Comparison of ENCODE assay signal across 1 cellular context in the genomic region with DNA sequence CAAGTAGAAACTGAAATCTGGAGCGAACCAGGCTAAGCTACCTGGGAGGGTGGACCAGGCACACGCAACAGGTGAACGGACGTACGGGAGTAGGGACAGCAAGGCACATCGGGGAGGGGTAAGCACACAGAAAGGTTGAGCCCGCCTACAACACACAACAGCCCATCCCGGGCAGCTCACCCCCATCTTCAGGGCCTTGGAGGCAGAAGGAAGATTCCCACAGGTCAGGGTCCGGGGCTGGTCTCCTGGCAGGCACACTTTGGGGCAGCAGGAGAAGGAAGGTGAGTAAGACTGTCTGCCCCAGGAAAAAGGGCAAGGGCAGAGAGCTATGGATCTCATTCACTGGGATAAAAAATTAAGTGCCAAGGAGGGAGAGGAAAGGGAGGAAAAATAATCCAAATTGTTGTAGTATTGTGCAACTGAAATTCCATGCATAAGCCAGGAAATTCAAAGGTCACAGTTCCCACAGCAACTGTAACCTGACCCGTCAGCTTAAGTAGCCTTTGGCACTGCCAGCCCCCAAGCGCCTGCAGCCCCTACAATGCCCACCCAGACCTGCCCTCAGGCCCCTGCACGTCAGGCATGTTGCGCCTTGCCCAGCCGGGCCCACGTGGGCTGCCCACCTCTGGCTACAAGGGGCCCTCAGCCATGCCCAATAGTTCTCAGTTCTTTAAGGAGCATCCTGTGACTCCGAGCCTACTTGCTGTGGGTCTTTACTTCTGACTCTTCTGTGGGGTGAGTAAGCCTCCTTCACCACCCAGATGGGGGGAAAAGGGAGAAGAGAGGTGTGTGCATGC.
TF ChIP-seq lines count a peak whose summit lies in the region.

No MANE protein-coding gene starts in this region.

TF ChIP-seq in HepG2, 621 proteins besides CTCF, POLR2A, EP300 and RAD21 (continued from another document and continues in another):
- TF ChIP-seq, protein P1, sequence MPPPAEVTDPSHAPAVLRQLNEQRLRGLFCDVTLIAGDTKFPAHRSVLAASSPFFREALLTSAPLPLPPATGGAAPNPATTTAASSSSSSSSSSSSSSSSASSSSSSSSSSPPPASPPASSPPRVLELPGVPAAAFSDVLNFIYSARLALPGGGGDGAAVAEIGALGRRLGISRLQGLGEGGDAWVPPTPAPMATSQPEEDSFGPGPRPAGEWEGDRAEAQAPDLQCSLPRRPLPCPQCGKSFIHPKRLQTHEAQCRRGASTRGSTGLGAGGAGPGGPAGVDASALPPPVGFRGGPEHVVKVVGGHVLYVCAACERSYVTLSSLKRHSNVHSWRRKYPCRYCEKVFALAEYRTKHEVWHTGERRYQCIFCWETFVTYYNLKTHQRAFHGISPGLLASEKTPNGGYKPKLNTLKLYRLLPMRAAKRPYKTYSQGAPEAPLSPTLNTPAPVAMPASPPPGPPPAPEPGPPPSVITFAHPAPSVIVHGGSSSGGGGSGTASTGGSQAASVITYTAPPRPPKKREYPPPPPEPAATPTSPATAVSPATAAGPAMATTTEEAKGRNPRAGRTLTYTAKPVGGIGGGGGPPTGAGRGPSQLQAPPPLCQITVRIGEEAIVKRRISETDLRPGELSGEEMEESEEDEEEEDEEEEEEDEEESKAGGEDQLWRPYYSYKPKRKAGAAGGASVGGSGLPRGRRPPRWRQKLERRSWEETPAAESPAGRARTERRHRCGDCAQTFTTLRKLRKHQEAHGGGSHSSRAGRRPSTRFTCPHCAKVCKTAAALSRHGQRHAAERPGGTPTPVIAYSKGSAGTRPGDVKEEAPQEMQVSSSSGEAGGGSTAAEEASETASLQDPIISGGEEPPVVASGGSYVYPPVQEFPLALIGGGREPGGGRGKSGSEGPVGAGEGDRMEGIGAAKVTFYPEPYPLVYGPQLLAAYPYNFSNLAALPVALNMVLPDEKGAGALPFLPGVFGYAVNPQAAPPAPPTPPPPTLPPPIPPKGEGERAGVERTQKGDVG (CRISPR knock-in tag; IDR thresholded peaks at IDR 0.05; ENCODE audit: borderline replicate concordance) = 0 out of 2 replicates have a peak, but pooled peaks have one; percentile 51
- TF ChIP-seq, protein P2, sequence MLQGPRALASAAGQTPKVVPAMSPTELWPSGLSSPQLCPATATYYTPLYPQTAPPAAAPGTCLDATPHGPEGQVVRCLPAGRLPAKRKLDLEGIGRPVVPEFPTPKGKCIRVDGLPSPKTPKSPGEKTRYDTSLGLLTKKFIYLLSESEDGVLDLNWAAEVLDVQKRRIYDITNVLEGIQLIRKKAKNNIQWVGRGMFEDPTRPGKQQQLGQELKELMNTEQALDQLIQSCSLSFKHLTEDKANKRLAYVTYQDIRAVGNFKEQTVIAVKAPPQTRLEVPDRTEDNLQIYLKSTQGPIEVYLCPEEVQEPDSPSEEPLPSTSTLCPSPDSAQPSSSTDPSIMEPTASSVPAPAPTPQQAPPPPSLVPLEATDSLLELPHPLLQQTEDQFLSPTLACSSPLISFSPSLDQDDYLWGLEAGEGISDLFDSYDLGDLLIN (CRISPR knock-in tag; IDR thresholded peaks at IDR 0.05; ENCODE audit: borderline replicate concordance) = no peak
- TF ChIP-seq, protein P3, sequence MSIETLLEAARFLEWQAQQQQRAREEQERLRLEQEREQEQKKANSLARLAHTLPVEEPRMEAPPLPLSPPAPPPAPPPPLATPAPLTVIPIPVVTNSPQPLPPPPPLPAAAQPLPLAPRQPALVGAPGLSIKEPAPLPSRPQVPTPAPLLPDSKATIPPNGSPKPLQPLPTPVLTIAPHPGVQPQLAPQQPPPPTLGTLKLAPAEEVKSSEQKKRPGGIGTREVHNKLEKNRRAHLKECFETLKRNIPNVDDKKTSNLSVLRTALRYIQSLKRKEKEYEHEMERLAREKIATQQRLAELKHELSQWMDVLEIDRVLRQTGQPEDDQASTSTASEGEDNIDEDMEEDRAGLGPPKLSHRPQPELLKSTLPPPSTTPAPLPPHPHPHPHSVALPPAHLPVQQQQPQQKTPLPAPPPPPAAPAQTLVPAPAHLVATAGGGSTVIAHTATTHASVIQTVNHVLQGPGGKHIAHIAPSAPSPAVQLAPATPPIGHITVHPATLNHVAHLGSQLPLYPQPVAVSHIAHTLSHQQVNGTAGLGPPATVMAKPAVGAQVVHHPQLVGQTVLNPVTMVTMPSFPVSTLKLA (IDR thresholded peaks at IDR 0.05) = no peak
- TF ChIP-seq PCBP2 (optimal IDR thresholded peaks at IDR 0.05; ENCODE audit: low read depth, low read length, poor library complexity, severe bottlenecking) (no peak), KDM5B (CRISPR knock-in tag; IDR thresholded peaks at IDR 0.05; ENCODE audit: borderline replicate concordance) (peak; percentile 46; the same call in 1 of the 2 replicates), TARDBP (CRISPR knock-in tag; IDR thresholded peaks at IDR 0.05) (peak; percentile 41; the same call in 1 of the 2 replicates), BHLHE40 (IDR thresholded peaks at IDR 0.05; ENCODE audit: low read length) (no peak), NR2F1 (CRISPR knock-in tag; IDR thresholded peaks at IDR 0.05) (peak in 1 of 2 experiments; percentile 28; a peak in 1 of 4 replicates), NCOA2 (CRISPR knock-in tag; IDR thresholded peaks at IDR 0.05) (peak; percentile 76), ZFP1 (CRISPR knock-in tag; IDR thresholded peaks at IDR 0.05) (no peak), ZNF160 (CRISPR knock-in tag; IDR thresholded peaks at IDR 0.05) (no peak), ZNF772 (CRISPR knock-in tag; IDR thresholded peaks at IDR 0.05) (0 out of 2 replicates have a peak, but pooled peaks have one; percentile 57), ZNF263 (CRISPR knock-in tag; IDR thresholded peaks at IDR 0.05) (no peak), ZNF652 (CRISPR knock-in tag; IDR thresholded peaks at IDR 0.05; ENCODE audit: borderline replicate concordance, low read depth) (0 out of 2 replicates have a peak, but pooled peaks have one; percentile 4), ZNF260 (CRISPR knock-in tag; IDR thresholded peaks at IDR 0.05; ENCODE audit: borderline replicate concordance, low read depth) (no peak), POGZ (CRISPR knock-in tag; IDR thresholded peaks at IDR 0.05) (peak; percentile 10; the same call in 1 of the 2 replicates), TP53 (CRISPR knock-in tag; conservative IDR thresholded peaks at IDR 0.05) (0 out of 2 replicates have a peak, but pooled peaks have one; percentile 31), ZMYM2 (CRISPR knock-in tag; IDR thresholded peaks at IDR 0.05) (0 out of 2 replicates have a peak, but pooled peaks have one; percentile 34), ZNF564 (CRISPR knock-in tag; IDR thresholded peaks at IDR 0.05) (peak; percentile 37; the same call in 1 of the 2 replicates), ZNF547 (CRISPR knock-in tag; IDR thresholded peaks at IDR 0.05) (no peak), ZNF619 (CRISPR knock-in tag; IDR thresholded peaks at IDR 0.05) (no peak), KAT8 (CRISPR knock-in tag; IDR thresholded peaks at IDR 0.05) (peak; percentile 49), MXD4 (CRISPR knock-in tag; IDR thresholded peaks at IDR 0.05) (0 out of 2 replicates have a peak, but pooled peaks have one; percentile 42), KLF12 (CRISPR knock-in tag; IDR thresholded peaks at IDR 0.05; ENCODE audit: borderline replicate concordance) (no peak), RFX1 (IDR thresholded peaks at IDR 0.05) (peak; percentile 60), SP140L (CRISPR knock-in tag; IDR thresholded peaks at IDR 0.05; ENCODE audit: borderline replicate concordance) (no peak), ZFX (CRISPR knock-in tag; IDR thresholded peaks at IDR 0.05; ENCODE audit: low read depth) (0 out of 2 replicates have a peak, but pooled peaks have one; percentile 30), MIXL1 (CRISPR knock-in tag; IDR thresholded peaks at IDR 0.05) (0 out of 2 replicates have a peak, but pooled peaks have one; percentile 18), SAFB2 (CRISPR knock-in tag; IDR thresholded peaks at IDR 0.05; ENCODE audit: borderline replicate concordance, low read depth) (0 out of 2 replicates have a peak, but pooled peaks have one; percentile 52), MED1 (CRISPR knock-in tag; IDR thresholded peaks at IDR 0.05) (peak; percentile 58), ZNF12 (CRISPR knock-in tag; IDR thresholded peaks at IDR 0.05) (no peak), ZNF430 (CRISPR knock-in tag; IDR thresholded peaks at IDR 0.05) (0 out of 2 replicates have a peak, but pooled peaks have one; percentile 74), ZIK1 (CRISPR knock-in tag; IDR thresholded peaks at IDR 0.05; ENCODE audit: borderline replicate concordance, low read depth) (no peak), CC2D1A (CRISPR knock-in tag; IDR thresholded peaks at IDR 0.05) (no peak)
- TF ChIP-seq, protein P4, sequence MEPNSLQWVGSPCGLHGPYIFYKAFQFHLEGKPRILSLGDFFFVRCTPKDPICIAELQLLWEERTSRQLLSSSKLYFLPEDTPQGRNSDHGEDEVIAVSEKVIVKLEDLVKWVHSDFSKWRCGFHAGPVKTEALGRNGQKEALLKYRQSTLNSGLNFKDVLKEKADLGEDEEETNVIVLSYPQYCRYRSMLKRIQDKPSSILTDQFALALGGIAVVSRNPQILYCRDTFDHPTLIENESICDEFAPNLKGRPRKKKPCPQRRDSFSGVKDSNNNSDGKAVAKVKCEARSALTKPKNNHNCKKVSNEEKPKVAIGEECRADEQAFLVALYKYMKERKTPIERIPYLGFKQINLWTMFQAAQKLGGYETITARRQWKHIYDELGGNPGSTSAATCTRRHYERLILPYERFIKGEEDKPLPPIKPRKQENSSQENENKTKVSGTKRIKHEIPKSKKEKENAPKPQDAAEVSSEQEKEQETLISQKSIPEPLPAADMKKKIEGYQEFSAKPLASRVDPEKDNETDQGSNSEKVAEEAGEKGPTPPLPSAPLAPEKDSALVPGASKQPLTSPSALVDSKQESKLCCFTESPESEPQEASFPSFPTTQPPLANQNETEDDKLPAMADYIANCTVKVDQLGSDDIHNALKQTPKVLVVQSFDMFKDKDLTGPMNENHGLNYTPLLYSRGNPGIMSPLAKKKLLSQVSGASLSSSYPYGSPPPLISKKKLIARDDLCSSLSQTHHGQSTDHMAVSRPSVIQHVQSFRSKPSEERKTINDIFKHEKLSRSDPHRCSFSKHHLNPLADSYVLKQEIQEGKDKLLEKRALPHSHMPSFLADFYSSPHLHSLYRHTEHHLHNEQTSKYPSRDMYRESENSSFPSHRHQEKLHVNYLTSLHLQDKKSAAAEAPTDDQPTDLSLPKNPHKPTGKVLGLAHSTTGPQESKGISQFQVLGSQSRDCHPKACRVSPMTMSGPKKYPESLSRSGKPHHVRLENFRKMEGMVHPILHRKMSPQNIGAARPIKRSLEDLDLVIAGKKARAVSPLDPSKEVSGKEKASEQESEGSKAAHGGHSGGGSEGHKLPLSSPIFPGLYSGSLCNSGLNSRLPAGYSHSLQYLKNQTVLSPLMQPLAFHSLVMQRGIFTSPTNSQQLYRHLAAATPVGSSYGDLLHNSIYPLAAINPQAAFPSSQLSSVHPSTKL (CRISPR knock-in tag; IDR thresholded peaks at IDR 0.05) = peak; percentile 89
- TF ChIP-seq, protein P5, sequence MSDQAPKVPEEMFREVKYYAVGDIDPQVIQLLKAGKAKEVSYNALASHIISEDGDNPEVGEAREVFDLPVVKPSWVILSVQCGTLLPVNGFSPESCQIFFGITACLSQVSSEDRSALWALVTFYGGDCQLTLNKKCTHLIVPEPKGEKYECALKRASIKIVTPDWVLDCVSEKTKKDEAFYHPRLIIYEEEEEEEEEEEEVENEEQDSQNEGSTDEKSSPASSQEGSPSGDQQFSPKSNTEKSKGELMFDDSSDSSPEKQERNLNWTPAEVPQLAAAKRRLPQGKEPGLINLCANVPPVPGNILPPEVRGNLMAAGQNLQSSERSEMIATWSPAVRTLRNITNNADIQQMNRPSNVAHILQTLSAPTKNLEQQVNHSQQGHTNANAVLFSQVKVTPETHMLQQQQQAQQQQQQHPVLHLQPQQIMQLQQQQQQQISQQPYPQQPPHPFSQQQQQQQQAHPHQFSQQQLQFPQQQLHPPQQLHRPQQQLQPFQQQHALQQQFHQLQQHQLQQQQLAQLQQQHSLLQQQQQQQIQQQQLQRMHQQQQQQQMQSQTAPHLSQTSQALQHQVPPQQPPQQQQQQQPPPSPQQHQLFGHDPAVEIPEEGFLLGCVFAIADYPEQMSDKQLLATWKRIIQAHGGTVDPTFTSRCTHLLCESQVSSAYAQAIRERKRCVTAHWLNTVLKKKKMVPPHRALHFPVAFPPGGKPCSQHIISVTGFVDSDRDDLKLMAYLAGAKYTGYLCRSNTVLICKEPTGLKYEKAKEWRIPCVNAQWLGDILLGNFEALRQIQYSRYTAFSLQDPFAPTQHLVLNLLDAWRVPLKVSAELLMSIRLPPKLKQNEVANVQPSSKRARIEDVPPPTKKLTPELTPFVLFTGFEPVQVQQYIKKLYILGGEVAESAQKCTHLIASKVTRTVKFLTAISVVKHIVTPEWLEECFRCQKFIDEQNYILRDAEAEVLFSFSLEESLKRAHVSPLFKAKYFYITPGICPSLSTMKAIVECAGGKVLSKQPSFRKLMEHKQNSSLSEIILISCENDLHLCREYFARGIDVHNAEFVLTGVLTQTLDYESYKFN (CRISPR knock-in tag; conservative IDR thresholded peaks at IDR 0.05) = peak; percentile 88
- TF ChIP-seq, protein P6, sequence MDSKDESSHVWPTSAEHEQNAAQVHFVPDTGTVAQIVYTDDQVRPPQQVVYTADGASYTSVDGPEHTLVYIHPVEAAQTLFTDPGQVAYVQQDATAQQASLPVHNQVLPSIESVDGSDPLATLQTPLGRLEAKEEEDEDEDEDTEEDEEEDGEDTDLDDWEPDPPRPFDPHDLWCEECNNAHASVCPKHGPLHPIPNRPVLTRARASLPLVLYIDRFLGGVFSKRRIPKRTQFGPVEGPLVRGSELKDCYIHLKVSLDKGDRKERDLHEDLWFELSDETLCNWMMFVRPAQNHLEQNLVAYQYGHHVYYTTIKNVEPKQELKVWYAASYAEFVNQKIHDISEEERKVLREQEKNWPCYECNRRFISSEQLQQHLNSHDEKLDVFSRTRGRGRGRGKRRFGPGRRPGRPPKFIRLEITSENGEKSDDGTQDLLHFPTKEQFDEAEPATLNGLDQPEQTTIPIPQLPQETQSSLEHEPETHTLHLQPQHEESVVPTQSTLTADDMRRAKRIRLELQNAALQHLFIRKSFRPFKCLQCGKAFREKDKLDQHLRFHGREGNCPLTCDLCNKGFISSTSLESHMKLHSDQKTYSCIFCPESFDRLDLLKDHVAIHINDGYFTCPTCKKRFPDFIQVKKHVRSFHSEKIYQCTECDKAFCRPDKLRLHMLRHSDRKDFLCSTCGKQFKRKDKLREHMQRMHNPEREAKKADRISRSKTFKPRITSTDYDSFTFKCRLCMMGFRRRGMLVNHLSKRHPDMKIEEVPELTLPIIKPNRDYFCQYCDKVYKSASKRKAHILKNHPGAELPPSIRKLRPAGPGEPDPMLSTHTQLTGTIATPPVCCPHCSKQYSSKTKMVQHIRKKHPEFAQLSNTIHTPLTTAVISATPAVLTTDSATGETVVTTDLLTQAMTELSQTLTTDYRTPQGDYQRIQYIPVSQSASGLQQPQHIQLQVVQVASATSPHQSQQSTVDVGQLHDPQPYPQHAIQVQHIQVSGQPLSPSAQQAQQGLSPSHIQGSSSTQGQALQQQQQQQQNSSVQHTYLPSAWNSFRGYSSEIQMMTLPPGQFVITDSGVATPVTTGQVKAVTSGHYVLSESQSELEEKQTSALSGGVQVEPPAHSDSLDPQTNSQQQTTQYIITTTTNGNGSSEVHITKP (CRISPR knock-in tag; IDR thresholded peaks at IDR 0.05; ENCODE audit: low read depth) = peak; percentile 58
- TF ChIP-seq, protein P7, sequence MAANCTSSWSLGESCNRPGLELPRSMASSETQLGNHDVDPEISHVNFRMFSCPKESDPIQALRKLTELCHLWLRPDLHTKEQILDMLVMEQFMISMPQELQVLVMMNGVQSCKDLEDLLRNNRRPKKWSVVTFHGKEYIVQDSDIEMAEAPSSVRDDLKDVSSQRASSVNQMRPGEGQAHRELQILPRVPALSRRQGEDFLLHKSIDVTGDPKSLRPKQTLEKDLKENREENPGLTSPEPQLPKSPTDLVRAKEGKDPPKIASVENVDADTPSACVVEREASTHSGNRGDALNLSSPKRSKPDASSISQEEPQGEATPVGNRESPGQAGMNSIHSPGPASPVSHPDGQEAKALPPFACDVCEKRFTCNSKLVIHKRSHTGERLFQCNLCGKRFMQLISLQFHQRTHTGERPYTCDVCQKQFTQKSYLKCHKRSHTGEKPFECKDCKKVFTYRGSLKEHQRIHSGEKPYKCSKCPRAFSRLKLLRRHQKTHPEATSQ (CRISPR knock-in tag; IDR thresholded peaks at IDR 0.05; ENCODE audit: borderline replicate concordance) = no peak
